In the genomic region with DNA sequence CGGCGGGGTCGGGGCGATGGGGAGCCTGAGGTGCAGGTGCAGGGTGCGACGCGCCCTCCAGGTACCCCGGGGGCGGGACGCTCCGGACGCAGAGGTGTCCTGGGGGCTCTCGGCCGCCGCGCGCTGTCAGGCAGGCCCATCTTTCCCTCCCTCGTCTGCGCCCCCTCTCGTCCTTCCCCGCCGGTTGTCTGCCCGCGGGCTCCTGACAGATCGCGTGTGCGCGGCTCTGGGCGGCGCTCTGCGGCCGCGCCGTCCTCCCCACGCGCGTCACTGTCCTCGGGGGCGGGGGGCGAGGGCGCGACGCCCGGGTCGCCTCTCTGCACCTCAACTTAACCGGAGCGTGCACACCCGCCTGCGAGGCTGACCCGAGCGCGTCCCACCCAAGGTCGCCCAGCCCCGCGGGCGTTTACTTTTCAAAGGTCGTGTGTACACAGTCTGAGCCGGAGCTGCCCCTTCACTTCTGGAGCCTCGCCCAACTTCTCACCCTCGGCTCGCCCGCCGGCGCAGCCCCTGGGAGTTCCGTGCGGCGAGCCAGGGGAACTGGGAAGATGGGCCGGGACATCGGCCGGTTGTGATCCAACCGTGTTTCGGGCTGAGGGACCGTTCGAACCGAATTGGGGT, we compare ENCODE assay signal across 8 cellular contexts. TPM values are rescaled to one million over a fixed set of nuclear protein-coding genes. Genes with fewer than 3 reads are reported as not detected.
DNase-seq lines count a peak whose midpoint lies in the region; ATAC-seq, FAIRE-seq and TF ChIP-seq lines count a peak whose summit lies in the region.

No MANE protein-coding gene starts in this region.

- H3K27me3 ChIP-seq in CD8-positive, alpha-beta T cell (ENCODE audit: insufficient read depth, low read length) = no peaks in the 10 kb centered on the region
- H3K27me3 ChIP-seq in tibial artery = no peaks in the 10 kb centered on the region

- H3K9me3 Mint-ChIP-seq in CD8-positive, alpha-beta T cell = no peaks in the 10 kb centered on the region

- H3K4me3 ChIP-seq in CD8-positive, alpha-beta T cell (ENCODE audit: low read depth, low read length) = peak overlapping the region; percentile 81
- peak overlapping the region; percentile 87 to 97 for H3K4me3 ChIP-seq in tibial artery

- FAIRE-seq in GM19239 (lab: Jason Lieb, UNC) (no peak), frontal cortex (lab: Jason Lieb, UNC) (no peak)

- H3K4me3 Mint-ChIP-seq in CD8-positive, alpha-beta T cell = peak overlapping the region; percentile 89

- H3K27ac ChIP-seq in CD8-positive, alpha-beta T cell (ENCODE audit: low read depth, low read length) = peak overlapping the region; percentile 71
- H3K27ac ChIP-seq in tibial artery = peak overlapping the region; percentile 97 to 98

- POLR2A ChIA-PET in CD8-positive, alpha-beta T cell (lab: Charles Lee) = interaction anchor here (0.6 to 1.8 kb wide), 7 partner anchors 75 to 764 kb away, joined by 3 to 4 read pairs (median 3); partner anchors contain the start of genes DGKE, MRPS23 and TRIM25

- H3K36me3 Mint-ChIP-seq in CD8-positive, alpha-beta T cell = peaks cover 11% of the 10 kb centered on the region

- H3K36me3 ChIP-seq in CD8-positive, alpha-beta T cell (ENCODE audit: insufficient read depth, low read length) = no peaks in the 10 kb centered on the region
- no peaks in the 10 kb centered on the region for H3K36me3 ChIP-seq in tibial artery

- no peaks in the 10 kb centered on the region for H3K27me3 Mint-ChIP-seq in CD8-positive, alpha-beta T cell (ENCODE audit: low read depth)

- DNase-seq in CD8-positive, alpha-beta T cell = peak in 6 of 7 experiments; percentile 27 to 70 (median 51)
- DNase-seq in GM19239 (ENCODE audit: insufficient read length, low spot score) (peak; percentile 44), OCI-M1 (lab: John Stamatoyannopoulos, UW) (peak; percentile 65), activated gamma-delta T cell treated with Interleukin-2 at 50 U/mL for 16 hours (peak; percentile 53), frontal cortex (ENCODE audit: low spot score in 2 of 2) (peak; percentile 80 to 83), occipital lobe (lab: John Stamatoyannopoulos, UW) (peak; percentile 55), tibial artery (peak; percentile 54 to 86)

- H3K4me1 ChIP-seq in CD8-positive, alpha-beta T cell (ENCODE audit: insufficient read depth, low read length) = peaks cover 12% of the 10 kb centered on the region
- H3K4me1 ChIP-seq in tibial artery = peaks cover 0 to 41% (median 32%) of the 10 kb centered on the region in 4 donors

- peak; percentile 48 for ATAC-seq in CD8-positive, alpha-beta T cell
- ATAC-seq in HG03439 (IDR thresholded peaks at IDR 0.05; ENCODE audit: unreplicated experiment) = peak; percentile 38

- H3K4me1 Mint-ChIP-seq in CD8-positive, alpha-beta T cell (ENCODE audit: low read depth) = peaks cover 44% of the 10 kb centered on the region

- peak; percentile 30 for TF ChIP-seq CTCF in CD8-positive, alpha-beta T cell (IDR thresholded peaks at IDR 0.05)
- peak in 1 of 2 experiments; percentile 30 for TF ChIP-seq CTCF in tibial artery (IDR thresholded peaks at IDR 0.05)

- intact Hi-C loops in CD8-positive, alpha-beta T cell (cut with DNase I, micrococcal nuclease) = loop anchor here (1.0 to 10.0 kb wide), 15 partner anchors 107 to 1661 kb away; partner anchors contain the start of genes MSI2 (in 2 of the 2), C17orf67 (in 1 of the 2), COIL (in 1 of the 2) and DGKE (in 1 of the 2)
- intact Hi-C loops in tibial artery (cut with DNase I; ENCODE audit: low total_unique reads) = no loop called here

- CTCF ChIA-PET in CD8-positive, alpha-beta T cell (lab: Charles Lee) = no interaction called here

- H3K27ac Mint-ChIP-seq in CD8-positive, alpha-beta T cell = peak overlapping the region; percentile 13

- no peaks in the 10 kb centered on the region for H3K9me3 ChIP-seq in CD8-positive, alpha-beta T cell (ENCODE audit: low read length)
- no peaks in the 10 kb centered on the region for H3K9me3 ChIP-seq in tibial artery

RNA-seq across cellular contexts. Expression of gene AKAP1, which starts 0.5 kb away (rescaled TPM):
- 10 to 100 TPM; 20.6 to 23.5 TPM for total RNA-seq in CD8-positive, alpha-beta T cell
- total RNA-seq in frontal cortex (27.7 TPM), occipital lobe (30.3 TPM)

Comparison
In these comparisons a context has a peak if more than half of its experiments do, and no peak if none do; other contexts are left out.
1. Peak in every context shown above with its lines: DNase-seq, ATAC-seq, H3K4me3 ChIP-seq and H3K27ac ChIP-seq.